ENCODE assay signal across 11 cellular contexts in genomic region chrX:111519215-111519614, GRCh38. TPM values are rescaled to one million over a fixed set of nuclear protein-coding genes. Genes with fewer than 3 reads are reported as not detected.
DNase-seq lines count a peak whose midpoint lies in the region; ATAC-seq and TF ChIP-seq lines count a peak whose summit lies in the region.
"Had no signal": no experiment of that assay in that cellular context is flagged by ENCODE, and none has a peak within 500 bp of the region (broad histone marks: within the 10 kb centered on the region; RNA-seq: fewer than 3 reads in every experiment).

No MANE protein-coding gene starts in this region.

- H3K4me1 Mint-ChIP-seq in brain (peaks cover 54% of the 10 kb centered on the region), nephron (peaks cover 31% of the 10 kb centered on the region)
- no peaks in the 10 kb centered on the region for H3K4me1 Mint-ChIP-seq in activated T-cell treated with anti-CD3 and anti-CD28 coated beads, Interleukin-2, amount 50 U/mL, for 4 hours (ENCODE audit: low read depth)
- H3K4me1 Mint-ChIP-seq: activated T-helper 17 cell treated with anti-CD3 and anti-CD28 coated beads, Interleukin-2, amount 50 U/mL, for 72 hours had no signal

- H3K27me3 Mint-ChIP-seq in brain (no peaks in the 10 kb centered on the region), nephron (ENCODE audit: low read depth) (no peaks in the 10 kb centered on the region)
- no peaks in the 10 kb centered on the region for H3K27me3 Mint-ChIP-seq in activated T-cell treated with anti-CD3 and anti-CD28 coated beads, Interleukin-2, amount 50 U/mL, for 4 hours (ENCODE audit: low read depth)

- peak; percentile 71 for DNase-seq in H4 (ENCODE audit: low spot score)
- peak; percentile 82 for DNase-seq in NCI-H1694 treated with DMSO at 0.1 percent for 48 hours (lab: John Stamatoyannopoulos, UW)
- DNase-seq in hypothalamus (lab: John Stamatoyannopoulos, UW) = no peak
- DNase-seq in activated T-cell treated with anti-CD3 and anti-CD28 coated beads, Interleukin-2, amount 50 U/mL, for 4 hours = no peak
- DNase-seq: cortex of kidney, GOT3 had no signal

- H3K9me3 Mint-ChIP-seq in brain (no peaks in the 10 kb centered on the region), nephron (no peaks in the 10 kb centered on the region)
- H3K9me3 Mint-ChIP-seq in activated T-cell treated with anti-CD3 and anti-CD28 coated beads, Interleukin-2, amount 50 U/mL, for 4 hours = no peaks in the 10 kb centered on the region
- H3K9me3 Mint-ChIP-seq: activated T-helper 17 cell treated with anti-CD3 and anti-CD28 coated beads, Interleukin-2, amount 50 U/mL, for 72 hours had no signal

- H3K27ac Mint-ChIP-seq in brain = peak overlapping the region; percentile 78 to 97 (median 91)
- H3K27ac Mint-ChIP-seq in nephron = peak overlapping the region; percentile 82 to 97 (median 90)
- H3K27ac Mint-ChIP-seq: activated T-helper 17 cell treated with anti-CD3 and anti-CD28 coated beads, Interleukin-2, amount 50 U/mL, for 72 hours had no signal

- ATAC-seq in HG02870 (IDR thresholded peaks at IDR 0.05; ENCODE audit: unreplicated experiment) = no peak
- ATAC-seq in HG03565 (IDR thresholded peaks at IDR 0.05; ENCODE audit: unreplicated experiment) = no peak
- ATAC-seq in activated T-cell treated with anti-CD3 and anti-CD28 coated beads, Interleukin-2, amount 50 U/mL, for 4 hours = no peak
- ATAC-seq: activated T-helper 17 cell treated with anti-CD3 and anti-CD28 coated beads, Interleukin-2, amount 50 U/mL, for 72 hours had no signal

- H3K36me3 Mint-ChIP-seq in brain (no peaks in the 10 kb centered on the region), nephron (ENCODE audit: low read depth) (no peaks in the 10 kb centered on the region)
- no peaks in the 10 kb centered on the region for H3K36me3 Mint-ChIP-seq in activated T-cell treated with anti-CD3 and anti-CD28 coated beads, Interleukin-2, amount 50 U/mL, for 4 hours (ENCODE audit: insufficient read depth)

- TF ChIP-seq CTCF in brain (conservative IDR thresholded peaks at IDR 0.05) (no peak), nephron (IDR thresholded peaks at IDR 0.05; ENCODE audit: unreplicated experiment in 3 of 3) (no peak)

- H3K4me3 Mint-ChIP-seq in brain (peak overlapping the region; percentile 8 to 65 (median 60)), nephron (no peak overlapping the region)
- no peak overlapping the region for H3K4me3 Mint-ChIP-seq in activated T-cell treated with anti-CD3 and anti-CD28 coated beads, Interleukin-2, amount 50 U/mL, for 4 hours
- H3K4me3 Mint-ChIP-seq: activated T-helper 17 cell treated with anti-CD3 and anti-CD28 coated beads, Interleukin-2, amount 50 U/mL, for 72 hours had no signal

RNA-seq across cellular contexts. Expression of gene SERTM2, which starts 7.8 kb away (rescaled TPM):
- 0.74 and 1.5 TPM in 2 replicates for total RNA-seq in H4 (2014; rRNA removed; shearing (Covaris generic))
- polyA plus RNA-seq in brain (ENCODE audit: insufficient read depth, low read depth, low replicate concordance) = not detected
- total RNA-seq in activated T-cell treated with anti-CD3 and anti-CD28 coated beads, Interleukin-2, amount 50 U/mL, for 4 hours = not detected
- total RNA-seq: activated T-helper 17 cell treated with anti-CD3 and anti-CD28 coated beads, Interleukin-2, amount 50 U/mL, for 72 hours had no signal

Comparison
In these comparisons a context has a peak if more than half of its experiments do, and no peak if none do; other contexts are left out.
1. DNase-seq: peak in H4 (single experiment) and NCI-H1694 treated with DMSO at 0.1 percent for 48 hours (single experiment); none in hypothalamus (0 of 51) and activated T-cell treated with anti-CD3 and anti-CD28 coated beads, Interleukin-2, amount 50 U/mL, for 4 hours (single experiment).
2. H3K4me3 Mint-ChIP-seq: peak in brain (5 of 5); none in nephron (0 of 3) and activated T-cell treated with anti-CD3 and anti-CD28 coated beads, Interleukin-2, amount 50 U/mL, for 4 hours (single experiment).